In genomic region chr1:155228096-155228427, GRCh38 we compare ENCODE assay signal across 8 cellular contexts. TPM values are rescaled to one million over a fixed set of nuclear protein-coding genes. Genes with fewer than 3 reads are reported as not detected.
DNase-seq lines count a peak whose midpoint lies in the region; ATAC-seq and TF ChIP-seq lines count a peak whose summit lies in the region.

No MANE protein-coding gene starts in this region.

- TF ChIP-seq CTCF in left lung (IDR thresholded peaks at IDR 0.05) (no peak), thoracic aorta (IDR thresholded peaks at IDR 0.05) (no peak)

- H3K4me1 ChIP-seq in left lung (peaks cover 3 to 47% of the 10 kb centered on the region in 2 donors), thoracic aorta (ENCODE audit: control insufficient read depth in 1 of 2, low read depth in 2 of 2) (peaks cover 40 to 53% of the 10 kb centered on the region in 2 donors)

- no peak for ATAC-seq in left lung
- ATAC-seq in thoracic aorta (ENCODE audit: insufficient number of reproducible peaks, low FRiP score, low read depth), result no peak
- ATAC-seq in GM21619 (IDR thresholded peaks at IDR 0.05; ENCODE audit: unreplicated experiment), result no peak
- no peak for ATAC-seq in HG03432 (IDR thresholded peaks at IDR 0.05; ENCODE audit: unreplicated experiment)

- H3K36me3 Mint-ChIP-seq in activated CD4-positive, alpha-beta T cell treated with anti-CD3 and anti-CD28 coated beads, Interleukin-2, amount 10 ng/mL, durations not matched to agents 7 days and 5 days (ENCODE audit: low read depth), result peaks cover 8% of the 10 kb centered on the region

- CTCF ChIA-PET in activated CD4-positive, alpha-beta T cell treated with anti-CD3 and anti-CD28 coated beads, Interleukin-2, amount 10 ng/mL, durations not matched to agents 7 days and 5 days (lab: Charles Lee), result interaction anchor here (0.9 to 2.5 kb wide), 5 partner anchors 15 to 55 kb away, joined by 3 to 11 read pairs (median 5); partner anchors contain the start of gene KRTCAP2

- no peak for DNase-seq in activated CD4-positive, alpha-beta T cell treated with anti-CD3 and anti-CD28 coated beads, Interleukin-2, amount 10 ng/mL, durations not matched to agents 7 days and 5 days
- no peak for DNase-seq in activated CD4-positive, alpha-beta T cell treated with anti-CD3 and anti-CD28 coated beads for 4 hours
- DNase-seq in left lung (no peak), thoracic aorta (ENCODE audit: low spot score) (no peak), NCI-H187 treated with DMSO at 0.1 percent for 48 hours (lab: John Stamatoyannopoulos, UW) (no peak)

- peaks cover 36% of the 10 kb centered on the region for H3K4me1 Mint-ChIP-seq in activated CD4-positive, alpha-beta T cell treated with anti-CD3 and anti-CD28 coated beads, Interleukin-2, amount 10 ng/mL, durations not matched to agents 7 days and 5 days

- peak overlapping the region; percentile 84 for H3K4me3 Mint-ChIP-seq in activated CD4-positive, alpha-beta T cell treated with anti-CD3 and anti-CD28 coated beads, Interleukin-2, amount 10 ng/mL, durations not matched to agents 7 days and 5 days

- no peaks in the 10 kb centered on the region for H3K27me3 Mint-ChIP-seq in activated CD4-positive, alpha-beta T cell treated with anti-CD3 and anti-CD28 coated beads, Interleukin-2, amount 10 ng/mL, durations not matched to agents 7 days and 5 days

- peak overlapping the region; percentile 98 for H3K27ac ChIP-seq in angular gyrus (ENCODE audit: low read depth, low read length)
- H3K27ac ChIP-seq in left lung, result peak overlapping the region; percentile 85
- peak overlapping the region; percentile 71 to 77 for H3K27ac ChIP-seq in thoracic aorta

- H3K4me3 ChIP-seq in left lung (peak overlapping the region in 1 of 2 donors; percentile 60), thoracic aorta (peak overlapping the region; percentile 74)

- intact Hi-C loops in left lung (cut with DNase I), result no loop called here

- H3K27ac Mint-ChIP-seq in activated CD4-positive, alpha-beta T cell treated with anti-CD3 and anti-CD28 coated beads, Interleukin-2, amount 10 ng/mL, durations not matched to agents 7 days and 5 days, result peak overlapping the region; percentile 92

- H3K27me3 ChIP-seq in left lung (no peaks in the 10 kb centered on the region), thoracic aorta (replicated peaks; ENCODE audit: insufficient read depth) (no peaks in the 10 kb centered on the region)

- H3K36me3 ChIP-seq in left lung, result no peaks in the 10 kb centered on the region
- H3K36me3 ChIP-seq in thoracic aorta, result no peaks in the 10 kb centered on the region

- H3K9me3 Mint-ChIP-seq in activated CD4-positive, alpha-beta T cell treated with anti-CD3 and anti-CD28 coated beads, Interleukin-2, amount 10 ng/mL, durations not matched to agents 7 days and 5 days, result no peaks in the 10 kb centered on the region

- POLR2A ChIA-PET in activated CD4-positive, alpha-beta T cell treated with anti-CD3 and anti-CD28 coated beads, Interleukin-2, amount 10 ng/mL, durations not matched to agents 7 days and 5 days (lab: Charles Lee), result no interaction called here

- H3K9me3 ChIP-seq in left lung (no peaks in the 10 kb centered on the region), thoracic aorta (no peaks in the 10 kb centered on the region)

RNA-seq across cellular contexts. Expression of gene MTX1, which starts 19.6 kb away (rescaled TPM):
- total RNA-seq in activated CD4-positive, alpha-beta T cell treated with anti-CD3 and anti-CD28 coated beads, Interleukin-2, amount 10 ng/mL, durations not matched to agents 7 days and 5 days, result 10 to 100 TPM; 32.8 to 37.3 TPM
- total RNA-seq in left lung (10 to 100 TPM; 30.2 to 45.5 TPM), thoracic aorta (10 to 100 TPM; 21.7 to 22.9 TPM)

RNA-seq across cellular contexts. Expression of gene THBS3, which starts 20.4 kb away (rescaled TPM):
- total RNA-seq in activated CD4-positive, alpha-beta T cell treated with anti-CD3 and anti-CD28 coated beads, Interleukin-2, amount 10 ng/mL, durations not matched to agents 7 days and 5 days, result 10 to 100 TPM; 21.2 to 23.6 TPM
- total RNA-seq in left lung, result 10 to 100 TPM; 30.6 to 41.8 TPM
- 10 to 100 TPM; 45.3 to 81.6 TPM for total RNA-seq in thoracic aorta

RNA-seq across cellular contexts. Expression of gene ENTREP3, which starts 27.2 kb away (rescaled TPM):
- total RNA-seq in activated CD4-positive, alpha-beta T cell treated with anti-CD3 and anti-CD28 coated beads, Interleukin-2, amount 10 ng/mL, durations not matched to agents 7 days and 5 days, result 10 to 100 TPM; 22.8 to 22.9 TPM
- total RNA-seq in left lung (10 to 100 TPM; 23.2 to 33.5 TPM), thoracic aorta (10 to 100 TPM; 14.7 to 16.1 TPM)

RNA-seq across cellular contexts. Expression of gene SCAMP3, which starts 34.1 kb away (rescaled TPM):
- 10 to 100 TPM; 88.7 to 96.4 TPM for total RNA-seq in activated CD4-positive, alpha-beta T cell treated with anti-CD3 and anti-CD28 coated beads, Interleukin-2, amount 10 ng/mL, durations not matched to agents 7 days and 5 days
- total RNA-seq in left lung (10 to 100 TPM; 63.1 to 85.3 TPM), thoracic aorta (10 to 100 TPM; 32.5 to 50.2 TPM)

RNA-seq across cellular contexts. Expression of gene CLK2, which starts 45.2 kb away (rescaled TPM):
- total RNA-seq in activated CD4-positive, alpha-beta T cell treated with anti-CD3 and anti-CD28 coated beads, Interleukin-2, amount 10 ng/mL, durations not matched to agents 7 days and 5 days, result 100 to 1,000 TPM in 1 of 2 experiments, 10 to 100 TPM in 1; 100.0 to 104 TPM
- total RNA-seq in left lung (10 to 100 TPM; 45.4 to 55.2 TPM), thoracic aorta (10 to 100 TPM; 26.9 to 50.7 TPM)
